25 cellular contexts compared by ENCODE assay signal in genomic region chr6:134746125-134746524, GRCh38.
"Had no signal": no experiment of that assay in that cellular context is flagged by ENCODE, and none has a peak within 500 bp of the region (broad histone marks: within the 10 kb centered on the region; RNA-seq: fewer than 3 reads in every experiment).

No MANE protein-coding gene starts in this region.

- ATAC-seq: activated CD4-positive, alpha-beta T cell treated with anti-CD3 and anti-CD28 coated beads for 36 hours; activated CD8-positive, alpha-beta memory T cell treated with anti-CD3 and anti-CD28 coated beads, Interleukin-2, amount 10 ng/mL, durations not matched to agents 7 days and 5 days; activated CD8-positive, alpha-beta T cell treated with anti-CD3 and anti-CD28 coated beads, Interleukin-2, amount 10 ng/mL, durations not matched to agents 7 days and 5 days; left cardiac atrium; naive thymus-derived CD8-positive, alpha-beta T cell had no signal

- H3K4me3 Mint-ChIP-seq: activated CD4-positive, alpha-beta T cell treated with anti-CD3 and anti-CD28 coated beads for 36 hours; activated CD8-positive, alpha-beta memory T cell treated with anti-CD3 and anti-CD28 coated beads, Interleukin-2, amount 10 ng/mL, durations not matched to agents 7 days and 5 days; activated CD8-positive, alpha-beta T cell treated with anti-CD3 and anti-CD28 coated beads, Interleukin-2, amount 10 ng/mL, durations not matched to agents 7 days and 5 days; activated naive CD4-positive, alpha-beta T cell treated with anti-CD3 and anti-CD28 coated beads for 36 hours; activated naive CD8-positive, alpha-beta T cell treated with anti-CD3 and anti-CD28 coated beads for 36 hours; brain; mesothelial cell of epicardium; naive thymus-derived CD8-positive, alpha-beta T cell had no signal

- H3K27ac Mint-ChIP-seq: activated CD4-positive, alpha-beta T cell treated with anti-CD3 and anti-CD28 coated beads for 36 hours; activated CD8-positive, alpha-beta memory T cell treated with anti-CD3 and anti-CD28 coated beads, Interleukin-2, amount 10 ng/mL, durations not matched to agents 7 days and 5 days; activated CD8-positive, alpha-beta T cell treated with anti-CD3 and anti-CD28 coated beads, Interleukin-2, amount 10 ng/mL, durations not matched to agents 7 days and 5 days; activated naive CD4-positive, alpha-beta T cell treated with anti-CD3 and anti-CD28 coated beads for 36 hours; activated naive CD8-positive, alpha-beta T cell treated with anti-CD3 and anti-CD28 coated beads for 36 hours; mesothelial cell of epicardium; naive thymus-derived CD8-positive, alpha-beta T cell had no signal

- H3K27me3 ChIP-seq: adrenal gland, cardiac muscle cell, colonic mucosa, right atrium auricular region, tibial nerve had no signal

- H3K27ac ChIP-seq: adrenal gland, cardiac muscle cell, colonic mucosa, right atrium auricular region, tibial nerve had no signal

- H3K36me3 Mint-ChIP-seq: activated CD8-positive, alpha-beta memory T cell treated with anti-CD3 and anti-CD28 coated beads, Interleukin-2, amount 10 ng/mL, durations not matched to agents 7 days and 5 days; activated naive CD8-positive, alpha-beta T cell treated with anti-CD3 and anti-CD28 coated beads for 36 hours; brain; mesothelial cell of epicardium; naive thymus-derived CD8-positive, alpha-beta T cell had no signal

- FAIRE-seq: frontal cortex, keratinocyte had no signal

- H3K36me3 ChIP-seq: adrenal gland, cardiac muscle cell, colonic mucosa, right atrium auricular region, tibial nerve had no signal

- H3K4me1 Mint-ChIP-seq: activated CD4-positive, alpha-beta T cell treated with anti-CD3 and anti-CD28 coated beads for 36 hours; activated CD8-positive, alpha-beta memory T cell treated with anti-CD3 and anti-CD28 coated beads, Interleukin-2, amount 10 ng/mL, durations not matched to agents 7 days and 5 days; activated naive CD8-positive, alpha-beta T cell treated with anti-CD3 and anti-CD28 coated beads for 36 hours; naive thymus-derived CD8-positive, alpha-beta T cell had no signal

- H3K27me3 Mint-ChIP-seq: brain had no signal

- H3K9me3 ChIP-seq: adrenal gland, colonic mucosa, right atrium auricular region, tibial nerve had no signal

- H3K4me1 ChIP-seq: adrenal gland, colonic mucosa, right atrium auricular region, tibial nerve had no signal

- H3K9me3 Mint-ChIP-seq: activated naive CD4-positive, alpha-beta T cell treated with anti-CD3 and anti-CD28 coated beads for 36 hours; activated naive CD8-positive, alpha-beta T cell treated with anti-CD3 and anti-CD28 coated beads for 36 hours had no signal

- DNase-seq: activated CD4-positive, alpha-beta T cell treated with anti-CD3 and anti-CD28 coated beads for 36 hours; activated CD4-positive, CD25-positive, alpha-beta regulatory T cell; activated CD8-positive, alpha-beta memory T cell treated with anti-CD3 and anti-CD28 coated beads, Interleukin-2, amount 10 ng/mL, durations not matched to agents 7 days and 5 days; activated CD8-positive, alpha-beta T cell treated with anti-CD3 and anti-CD28 coated beads, Interleukin-2, amount 10 ng/mL, durations not matched to agents 7 days and 5 days; activated effector memory CD4-positive, alpha-beta T cell treated with anti-CD3 and anti-CD28 coated beads, Interleukin-2, amount 50 U/mL, for 16 hours; activated naive CD4-positive, alpha-beta T cell treated with anti-CD3 and anti-CD28 coated beads for 36 hours; activated naive CD8-positive, alpha-beta T cell treated with anti-CD3 and anti-CD28 coated beads for 36 hours; adrenal gland; aorta; cerebellar nuclear complex; colonic mucosa; effector CD8-positive, alpha-beta T cell; left cardiac atrium; mammary epithelial cell; naive thymus-derived CD8-positive, alpha-beta T cell; stimulated activated CD4-positive, alpha-beta T cell treated with anti-CD3 and anti-CD28 coated beads, Interleukin-2, amount 100 ng/mL, for 48 hours; stimulated activated naive CD4-positive, alpha-beta T cell treated with Interleukin-2 at 50 U/mL for 16 hours; T-helper 2 cell had no signal

- H3K4me3 ChIP-seq: adrenal gland, cardiac muscle cell, colonic mucosa, right atrium auricular region, tibial nerve had no signal
